17 cellular contexts compared by ENCODE assay signal in genomic region chr7:25926009-25926408, GRCh38.
A peak's percentile ranks its signal among the peaks of the same experiment; 100 is the strongest.
DNase-seq lines count a peak whose midpoint lies in the region; ATAC-seq and TF ChIP-seq lines count a peak whose summit lies in the region.
"Had no signal": no experiment of that assay in that cellular context is flagged by ENCODE, and none has a peak within 500 bp of the region (broad histone marks: within the 10 kb centered on the region; RNA-seq: fewer than 3 reads in every experiment).

No MANE protein-coding gene starts in this region.

- no peaks in the 10 kb centered on the region for H3K9me3 Mint-ChIP-seq in T-helper 2 cell treated with Interferon-gamma antibody and Interleukin-4, amounts not matched to agents 5 μg/mL and 100 μg/mL, for 36 hours
- H3K9me3 Mint-ChIP-seq: activated CD4-positive, alpha-beta memory T cell treated with anti-CD3 and anti-CD28 coated beads, Interleukin-2, amount 10 ng/mL, durations not matched to agents 7 days and 5 days had no signal

- H3K36me3 Mint-ChIP-seq in T-helper 2 cell treated with Interferon-gamma antibody and Interleukin-4, amounts not matched to agents 5 μg/mL and 100 μg/mL, for 36 hours (ENCODE audit: low read depth) = no peaks in the 10 kb centered on the region
- H3K36me3 Mint-ChIP-seq: neural progenitor cell had no signal

- no peaks in the 10 kb centered on the region for H3K9me2 ChIP-seq in PC-3 (replicated peaks; ENCODE audit: low read length)

- peaks cover 22% of the 10 kb centered on the region for H3K27me3 Mint-ChIP-seq in T-helper 2 cell treated with Interferon-gamma antibody and Interleukin-4, amounts not matched to agents 5 μg/mL and 100 μg/mL, for 36 hours (ENCODE audit: low read depth)

- H3K4me2 ChIP-seq in PC-3 (ENCODE audit: low read length) = no peak overlapping the region
- H3K4me2 ChIP-seq: neural progenitor cell had no signal

- intact Hi-C loops in PC-3 (cut with micrococcal nuclease) = no loop called here

- no peak overlapping the region for H3K4me3 Mint-ChIP-seq in T-helper 2 cell treated with Interferon-gamma antibody and Interleukin-4, amounts not matched to agents 5 μg/mL and 100 μg/mL, for 36 hours
- H3K4me3 Mint-ChIP-seq: activated CD4-positive, alpha-beta memory T cell treated with anti-CD3 and anti-CD28 coated beads, Interleukin-2, amount 10 ng/mL, durations not matched to agents 7 days and 5 days; HFFc6; neural progenitor cell; stimulated activated naive CD8-positive, alpha-beta T cell treated with anti-CD3 and anti-CD28 coated beads, Interleukin-15, amount 100 ng/mL, for 72 hours had no signal

- no peak overlapping the region for H3K27ac ChIP-seq in PC-3 (ENCODE audit: low read length)
- H3K27ac ChIP-seq: cardiac muscle cell, left ventricle myocardium inferior, neural progenitor cell, skin epidermis had no signal

- ATAC-seq in PC-3 (no peak), esophagus mucosa (peak; percentile 92), GM18873 (IDR thresholded peaks at IDR 0.05; ENCODE audit: low FRiP score, unreplicated experiment) (no peak)
- ATAC-seq: stimulated activated naive CD8-positive, alpha-beta T cell treated with anti-CD3 and anti-CD28 coated beads, Interleukin-15, amount 100 ng/mL, for 72 hours had no signal

- H3K27ac Mint-ChIP-seq in T-helper 2 cell treated with Interferon-gamma antibody and Interleukin-4, amounts not matched to agents 5 μg/mL and 100 μg/mL, for 36 hours = no peak overlapping the region
- H3K27ac Mint-ChIP-seq: activated CD4-positive, alpha-beta memory T cell treated with anti-CD3 and anti-CD28 coated beads, Interleukin-2, amount 10 ng/mL, durations not matched to agents 7 days and 5 days; HFFc6; neural progenitor cell; stimulated activated naive CD8-positive, alpha-beta T cell treated with anti-CD3 and anti-CD28 coated beads, Interleukin-15, amount 100 ng/mL, for 72 hours had no signal

- H3K4me1 ChIP-seq in PC-3 (ENCODE audit: insufficient read depth, low read length) = peaks cover 12% of the 10 kb centered on the region; the same call in 1 of the 2 replicates
- H3K4me1 ChIP-seq: left ventricle myocardium inferior, neural progenitor cell had no signal

- no peak overlapping the region for H3K4me3 ChIP-seq in PC-3 (ENCODE audit: low read length)
- H3K4me3 ChIP-seq: cardiac muscle cell, left ventricle myocardium inferior, neural progenitor cell, skin epidermis had no signal

- DNase-seq in GOT3 (lab: John Stamatoyannopoulos, UW) (peak; percentile 33), PC-3 (peak; percentile 19), renal cortical epithelial cell (ENCODE audit: low read depth) (peak; percentile 82), NCI-H510A (lab: John Stamatoyannopoulos, UW) (no peak)
- no peak for DNase-seq in activated effector memory CD4-positive, alpha-beta T cell treated with anti-CD3 and anti-CD28 coated beads, Interleukin-2, amount 50 U/mL, for 16 hours
- DNase-seq in T-helper 2 cell treated with Interferon-gamma antibody and Interleukin-4, amounts not matched to agents 5 μg/mL and 100 μg/mL, for 36 hours (ENCODE audit: low spot score) = no peak
- DNase-seq: activated CD4-positive, alpha-beta memory T cell treated with anti-CD3 and anti-CD28 coated beads, Interleukin-2, amount 10 ng/mL, durations not matched to agents 7 days and 5 days; GF-D8; HFFc6; left ventricle myocardium inferior; NCI-H345; stimulated activated naive CD8-positive, alpha-beta T cell treated with anti-CD3 and anti-CD28 coated beads, Interleukin-15, amount 100 ng/mL, for 72 hours had no signal

- H3K79me2 ChIP-seq in PC-3 (ENCODE audit: low read length) = no peaks in the 10 kb centered on the region

- no peaks in the 10 kb centered on the region for H3K9me3 ChIP-seq in PC-3 (ENCODE audit: low read length)
- H3K9me3 ChIP-seq: left ventricle myocardium inferior had no signal

- H4K20me1 ChIP-seq in PC-3 (ENCODE audit: low read length) = no peaks in the 10 kb centered on the region

- no TSS peak for BruUV-seq in PC-3 (replicated peaks; lab: Mats Ljungman, UMichigan)

- CTCF ChIA-PET in PC-3 (lab: Charles Lee) = no interaction called here

- H2AFZ ChIP-seq in PC-3 (ENCODE audit: low read length) = no peak overlapping the region
- H2AFZ ChIP-seq: neural progenitor cell had no signal

- H3K9ac ChIP-seq in PC-3 (ENCODE audit: low read length) = no peak overlapping the region
- H3K9ac ChIP-seq: neural progenitor cell had no signal

- peaks cover 3% of the 10 kb centered on the region for H3F3A ChIP-seq in PC-3 (ENCODE audit: low read length, unreplicated experiment)

- H3K36me3 ChIP-seq in PC-3 (ENCODE audit: low read depth, low read length) = no peaks in the 10 kb centered on the region
- H3K36me3 ChIP-seq: cardiac muscle cell, left ventricle myocardium inferior, neural progenitor cell had no signal

- POLR2A ChIA-PET in PC-3 (lab: Charles Lee; ENCODE audit: unreplicated experiment) = no interaction called here

- no peak for TF ChIP-seq CTCF in PC-3 (conservative IDR thresholded peaks at IDR 0.05; ENCODE audit: low read depth, low read length)

- H3K4me1 Mint-ChIP-seq in T-helper 2 cell treated with Interferon-gamma antibody and Interleukin-4, amounts not matched to agents 5 μg/mL and 100 μg/mL, for 36 hours (ENCODE audit: low read depth) = no peaks in the 10 kb centered on the region
- H3K4me1 Mint-ChIP-seq: activated CD4-positive, alpha-beta memory T cell treated with anti-CD3 and anti-CD28 coated beads, Interleukin-2, amount 10 ng/mL, durations not matched to agents 7 days and 5 days; stimulated activated naive CD8-positive, alpha-beta T cell treated with anti-CD3 and anti-CD28 coated beads, Interleukin-15, amount 100 ng/mL, for 72 hours had no signal

- H3K27me3 ChIP-seq in PC-3 (ENCODE audit: low read length) = peaks cover 15% of the 10 kb centered on the region
- H3K27me3 ChIP-seq: cardiac muscle cell, neural progenitor cell had no signal

Comparison
In these comparisons a context has a peak if more than half of its experiments do, and no peak if none do; other contexts are left out.
1. DNase-seq: peak in GOT3 (single experiment), PC-3 (single experiment) and renal cortical epithelial cell (single experiment); none in NCI-H510A (single experiment), activated effector memory CD4-positive, alpha-beta T cell treated with anti-CD3 and anti-CD28 coated beads, Interleukin-2, amount 50 U/mL, for 16 hours (single experiment) and T-helper 2 cell treated with Interferon-gamma antibody and Interleukin-4, amounts not matched to agents 5 μg/mL and 100 μg/mL, for 36 hours (single experiment).